In the genomic region with DNA sequence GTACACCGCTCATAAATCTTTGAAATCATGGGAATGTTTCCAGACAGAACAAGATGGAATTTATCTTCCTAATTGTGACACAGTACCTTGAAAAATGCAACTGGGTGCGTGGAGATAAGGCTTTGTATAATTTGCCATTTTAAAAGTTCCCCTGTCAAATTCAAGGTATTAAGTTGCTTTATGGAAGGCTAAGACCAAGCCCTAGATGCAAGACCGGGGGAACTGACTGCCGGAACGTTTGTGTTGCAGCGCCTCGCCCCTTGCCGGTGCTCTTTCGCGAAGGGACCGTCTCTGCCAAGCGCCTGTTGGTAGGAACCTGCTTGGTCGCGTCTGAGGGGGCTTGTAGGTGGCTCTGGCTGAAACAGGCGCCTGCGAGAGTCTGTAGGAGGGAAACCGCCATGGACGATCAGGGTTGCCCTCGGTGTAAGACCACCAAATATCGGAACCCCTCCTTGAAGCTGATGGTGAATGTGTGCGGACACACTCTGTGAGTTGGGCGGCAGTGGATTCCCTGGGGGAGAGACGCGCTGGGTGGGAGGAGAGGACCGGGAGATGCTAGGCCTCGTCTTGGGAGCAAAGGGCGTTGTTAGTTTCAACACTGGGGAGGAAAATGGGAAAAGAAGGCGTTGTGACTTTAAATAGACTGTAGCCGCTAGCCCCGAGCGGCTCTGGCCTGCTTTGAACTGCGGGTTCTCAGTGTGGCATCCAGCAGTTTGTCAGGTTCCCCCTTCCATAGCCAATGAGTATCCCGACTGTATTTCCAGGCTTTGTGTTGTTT, we compare ENCODE assay signal across 8 cellular contexts. TPM values are rescaled to one million over a fixed set of nuclear protein-coding genes. Genes with fewer than 3 reads are reported as not detected.
DNase-seq lines count a peak whose midpoint lies in the region.

Gene MNAT1 (plus strand): TSS at position 297 of the 778 bp plus-strand sequence. CDS start 102 bp downstream, at position 399.

- peak within 1 kb of the TSS; percentile 33 for H3K27ac ChIP-seq in temporal lobe (ENCODE audit: low read depth, low read length)

- DNase-seq in ELR (ENCODE audit: low read depth), result peak; percentile 88
- peak; percentile 68 for DNase-seq in H4 (ENCODE audit: low spot score)
- DNase-seq in LoVo (ENCODE audit: low spot score), result peak; percentile 85
- peak; percentile 55 for DNase-seq in SHP77 treated with DMSO at 0.1 percent for 48 hours (lab: John Stamatoyannopoulos, UW)
- peak; percentile 68 for DNase-seq in activated gamma-delta T cell treated with anti-CD3 and anti-CD28 coated beads, Interleukin-2, amount 50 U/mL, for 16 hours (ENCODE audit: low read depth)
- DNase-seq in globus pallidus (ENCODE audit: low spot score), result peak; percentile 81
- DNase-seq in occipital lobe (lab: John Stamatoyannopoulos, UW), result peak; percentile 77

RNA-seq across cellular contexts. Expression of gene MNAT1, which starts in this region (rescaled TPM):
- total RNA-seq in H4 (2014; rRNA removed; shearing (Covaris generic)), result 65.5 and 76.7 TPM in 2 replicates
- total RNA-seq in occipital lobe (91.9 TPM), temporal lobe (57.0 TPM)

Comparison
In these comparisons a context has a peak if more than half of its experiments do, and no peak if none do; other contexts are left out.
1. Peak in every context shown above with its lines: DNase-seq and H3K27ac ChIP-seq.